21 cellular contexts compared by ENCODE assay signal in the genomic region with DNA sequence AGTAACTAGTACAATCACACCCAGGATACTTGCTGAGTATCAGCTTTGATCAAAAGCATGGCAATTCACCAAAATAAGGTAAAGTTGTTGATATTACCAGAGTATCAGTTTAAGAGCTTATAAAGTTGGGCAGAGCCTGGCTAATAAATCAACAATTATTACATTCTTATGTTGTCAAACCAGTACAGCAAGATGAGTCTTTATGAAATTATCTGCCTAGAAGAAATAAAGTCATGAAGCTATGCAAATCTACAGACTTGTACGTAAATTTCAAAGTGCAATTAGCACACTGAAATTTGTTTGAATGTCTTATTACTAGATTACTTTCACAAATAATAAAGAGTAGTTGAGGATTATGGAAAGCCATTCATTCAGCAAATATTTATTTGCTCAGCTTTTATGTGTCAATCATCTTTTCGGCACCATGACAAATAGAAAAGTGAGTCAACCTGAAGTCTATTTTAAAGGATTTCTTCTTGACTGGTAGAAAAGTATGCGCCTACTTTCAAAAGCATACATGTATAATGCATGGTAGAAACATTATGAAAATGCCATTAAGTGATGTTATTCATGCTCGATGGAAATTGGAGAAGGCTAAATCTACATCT. TPM values are rescaled to one million over a fixed set of nuclear protein-coding genes. Genes with fewer than 3 reads are reported as not detected.
DNase-seq lines count a peak whose midpoint lies in the region; ATAC-seq and TF ChIP-seq lines count a peak whose summit lies in the region.
"Had no signal": no experiment of that assay in that cellular context is flagged by ENCODE, and none has a peak within 500 bp of the region (broad histone marks: within the 10 kb centered on the region; RNA-seq: fewer than 3 reads in every experiment).

No MANE protein-coding gene starts in this region.

- ATAC-seq in PC-3 = no peak
- ATAC-seq in esophagus mucosa = peak; percentile 87
- no peak for ATAC-seq in HG03571 (IDR thresholded peaks at IDR 0.05; ENCODE audit: unreplicated experiment)
- no peak for ATAC-seq in HG03025 (IDR thresholded peaks at IDR 0.05; ENCODE audit: low FRiP score, unreplicated experiment)
- ATAC-seq: A549, GM12878 had no signal

- no peak for DNase-seq in Calu3
- DNase-seq in LNCaP clone FGC (ENCODE audit: low read depth) = peak; percentile 78
- DNase-seq in PC-3 = peak; percentile 32
- DNase-seq in GM13976 (ENCODE audit: low spot score) = no peak
- DNase-seq: AML-193; Caco-2; CD4-positive, alpha-beta T cell; DMS153; DND-41; EL; GM23248; KG1 had no signal

- no peaks in the 10 kb centered on the region for H3K9me3 ChIP-seq in PC-3 (ENCODE audit: low read length)
- H3K9me3 ChIP-seq: A549, Caco-2, HAP-1 had no signal

- in situ Hi-C loops in GM13976 (cut with MboI; ENCODE audit: low sequenced_read_pairs, unreplicated experiment) = no loop called here

- H3K9ac ChIP-seq in PC-3 (ENCODE audit: low read length) = no peak overlapping the region
- H3K9ac ChIP-seq: GM23248 had no signal

- peaks cover 23% of the 10 kb centered on the region for H3K27me3 ChIP-seq in PC-3 (ENCODE audit: low read length)

- no peaks in the 10 kb centered on the region for H3K36me3 ChIP-seq in PC-3 (ENCODE audit: low read depth, low read length)
- H3K36me3 ChIP-seq: HAP-1 had no signal

- H3K79me2 ChIP-seq in PC-3 (ENCODE audit: low read length) = no peaks in the 10 kb centered on the region

- no peak overlapping the region for H3K4me3 ChIP-seq in LNCaP clone FGC (ENCODE audit: low read depth, low read length)
- H3K4me3 ChIP-seq in PC-3 (ENCODE audit: low read length) = no peak overlapping the region
- H3K4me3 ChIP-seq: A549, GM12878, GM23248, HAP-1 had no signal

- no peaks in the 10 kb centered on the region for H3K9me3 Mint-ChIP-seq in Calu3 (ENCODE audit: low read depth, unreplicated experiment)

- no peak for TF ChIP-seq CTCF in Calu3 (IDR thresholded peaks at IDR 0.05; ENCODE audit: unreplicated experiment)
- no peak for TF ChIP-seq CTCF in LNCaP clone FGC (IDR thresholded peaks at IDR 0.05; ENCODE audit: control insufficient read depth, extremely low read depth, insufficient read depth)
- no peak for TF ChIP-seq CTCF in PC-3 (conservative IDR thresholded peaks at IDR 0.05; ENCODE audit: low read depth, low read length)
- no peak for TF ChIP-seq CTCF in GM13976 (IDR thresholded peaks at IDR 0.05; ENCODE audit: borderline replicate concordance, control extremely low read depth, extremely low read depth, insufficient read depth, missing control alignments)

- CTCF ChIA-PET in Calu3 (lab: Charles Lee) = interaction anchor here (0.7 to 1.1 kb wide), 2 partner anchors 9 to 40 kb away, joined by 3 read pairs; no protein-coding TSS in a partner anchor
- CTCF ChIA-PET in PC-3 (lab: Charles Lee) = no interaction called here

- H3K4me1 Mint-ChIP-seq in Calu3 (ENCODE audit: low read depth, unreplicated experiment) = peaks cover 50% of the 10 kb centered on the region

- no peaks in the 10 kb centered on the region for H3K9me2 ChIP-seq in PC-3 (replicated peaks; ENCODE audit: low read length)

- H3K27ac Mint-ChIP-seq in Calu3 (ENCODE audit: unreplicated experiment) = peak overlapping the region; percentile 42
- H3K27ac Mint-ChIP-seq: CD4-positive, alpha-beta T cell had no signal

- peaks cover 3% of the 10 kb centered on the region for H3K36me3 Mint-ChIP-seq in Calu3 (ENCODE audit: insufficient read depth, unreplicated experiment)

- no peaks in the 10 kb centered on the region for H4K20me1 ChIP-seq in PC-3 (ENCODE audit: low read length)

- H3F3A ChIP-seq in PC-3 (ENCODE audit: low read length, unreplicated experiment) = no peaks in the 10 kb centered on the region

- H2AFZ ChIP-seq in PC-3 (ENCODE audit: low read length) = no peak overlapping the region
- H2AFZ ChIP-seq: GM23248 had no signal

- no peaks in the 10 kb centered on the region for H3K4me1 ChIP-seq in PC-3 (ENCODE audit: insufficient read depth, low read length)
- H3K4me1 ChIP-seq: A549, Caco-2, HAP-1 had no signal

- H3K27me3 Mint-ChIP-seq in Calu3 (ENCODE audit: unreplicated experiment) = no peaks in the 10 kb centered on the region

- no peak overlapping the region for H3K27ac ChIP-seq in PC-3 (ENCODE audit: low read length)
- H3K27ac ChIP-seq: 22Rv1, A549, C4-2B, GM23248 had no signal

- peak overlapping the region; percentile 9 for H3K4me3 Mint-ChIP-seq in Calu3 (ENCODE audit: low read depth, unreplicated experiment)
- H3K4me3 Mint-ChIP-seq: CD4-positive, alpha-beta T cell had no signal

- intact Hi-C loops in Calu3 (cut with micrococcal nuclease; ENCODE audit: unreplicated experiment) (loop anchor here (2.0 to 10.0 kb wide), 2 partner anchors 16 to 228 kb away; no protein-coding TSS in a partner anchor), PC-3 (cut with micrococcal nuclease) (no loop called here)

- BruUV-seq in Calu3 (replicated peaks; lab: Mats Ljungman, UMichigan) (no TSS peak), PC-3 (replicated peaks; lab: Mats Ljungman, UMichigan) (no TSS peak)

- POLR2A ChIA-PET in PC-3 (lab: Charles Lee; ENCODE audit: unreplicated experiment) = no interaction called here

- H3K4me2 ChIP-seq in PC-3 (ENCODE audit: low read length) = no peak overlapping the region
- H3K4me2 ChIP-seq: A549 had no signal

RNA-seq across cellular contexts. Expression of a gene that starts 5.0 kb away (rescaled TPM):
- total RNA-seq in Calu3 (2022) = not detected in 2 replicates
- not detected in 2 replicates for total RNA-seq in PC-3 (2014; rRNA removed)
- total RNA-seq in esophagus mucosa = not detected
- total RNA-seq: Caco-2; CD4-positive, alpha-beta T cell; G401 had no signal

Comparison
In these comparisons a context has a peak if more than half of its experiments do, and no peak if none do; other contexts are left out.
1. DNase-seq: peak in LNCaP clone FGC (single experiment) and PC-3 (single experiment); none in Calu3 (single experiment) and GM13976 (single experiment).